In genomic region chr6:6556738-6557503, GRCh38 we compare ENCODE assay signal across 8 cellular contexts. TPM values are rescaled to one million over a fixed set of nuclear protein-coding genes. Genes with fewer than 3 reads are reported as not detected.
DNase-seq lines count a peak whose midpoint lies in the region; ATAC-seq and TF ChIP-seq lines count a peak whose summit lies in the region.

No MANE protein-coding gene starts in this region.

- no peak overlapping the region for H3K27ac ChIP-seq in foreskin keratinocyte

- in situ Hi-C loops in HAP-1 (cut with MboI; ENCODE audit: low sequenced_read_pairs) = no loop called here

- peaks cover 6% of the 10 kb centered on the region; the same call in 1 of the 2 replicates for H3K27me3 ChIP-seq in HAP-1 (ENCODE audit: low read depth)
- H3K27me3 ChIP-seq in foreskin keratinocyte = peaks cover 4% of the 10 kb centered on the region

- DNase-seq in DMS 273 treated with DMSO at 0.1 percent for 48 hours (lab: John Stamatoyannopoulos, UW) (peak; percentile 59), HAP-1 (ENCODE audit: low spot score in 2 of 2) (peak; percentile 36 to 56), NCI-H774 (lab: John Stamatoyannopoulos, UW) (peak; percentile 28), activated T-cell treated with anti-CD3 and anti-CD28 coated beads for 48 hours (ENCODE audit: low read depth) (peak; percentile 27), foreskin keratinocyte (no peak), pons (ENCODE audit: low spot score) (peak; percentile 38), cerebellar nuclear complex (lab: John Stamatoyannopoulos, UW) (no peak)

- H3K4me1 ChIP-seq in HAP-1 (no peaks in the 10 kb centered on the region), foreskin keratinocyte (no peaks in the 10 kb centered on the region)

- no peaks in the 10 kb centered on the region for H3K9me3 ChIP-seq in HAP-1

- peak; percentile 64 for TF ChIP-seq CTCF in foreskin keratinocyte (conservative IDR thresholded peaks at IDR 0.05)

- ATAC-seq in foreskin keratinocyte = peak; percentile 47
- ATAC-seq in HG03175 (IDR thresholded peaks at IDR 0.05; ENCODE audit: unreplicated experiment) = no peak

- H3K4me3 ChIP-seq in HAP-1 = no peak overlapping the region

- no peaks in the 10 kb centered on the region for H3K36me3 ChIP-seq in HAP-1 (replicated peaks)

RNA-seq across cellular contexts. Expression of gene LY86, which starts 31.6 kb away (rescaled TPM):
- not detected in 2 replicates for total RNA-seq in foreskin keratinocyte
- polyA plus RNA-seq in foreskin keratinocyte = not detected in 2 replicates

Comparison
In these comparisons a context has a peak if more than half of its experiments do, and no peak if none do; other contexts are left out.
1. DNase-seq: peak in DMS 273 treated with DMSO at 0.1 percent for 48 hours (single experiment), HAP-1 (2 of 2), NCI-H774 (single experiment), activated T-cell treated with anti-CD3 and anti-CD28 coated beads for 48 hours (single experiment) and pons (single experiment); none in foreskin keratinocyte (0 of 2) and cerebellar nuclear complex (0 of 2).